27 cellular contexts compared by ENCODE assay signal in genomic region chr4:72522440-72522839, GRCh38. TPM values are rescaled to one million over a fixed set of nuclear protein-coding genes. Genes with fewer than 3 reads are reported as not detected.
A peak's percentile ranks its signal among the peaks of the same experiment; 100 is the strongest.
DNase-seq lines count a peak whose midpoint lies in the region; ATAC-seq, FAIRE-seq and TF ChIP-seq lines count a peak whose summit lies in the region.
"Had no signal": no experiment of that assay in that cellular context is flagged by ENCODE, and none has a peak within 500 bp of the region (broad histone marks: within the 10 kb centered on the region; RNA-seq: fewer than 3 reads in every experiment).

No MANE protein-coding gene starts in this region.

- TF ChIP-seq CTCF in bronchial epithelial cell (IDR thresholded peaks at IDR 0.05; ENCODE audit: insufficient read depth, low read length, severe bottlenecking): no peak

- peak overlapping the region; percentile 67 for H3K27ac ChIP-seq in caudate nucleus (ENCODE audit: low read depth, low read length)
- H3K27ac ChIP-seq: BLaER1 had no signal

- no peaks in the 10 kb centered on the region for H3K36me3 ChIP-seq in bronchial epithelial cell (ENCODE audit: control insufficient read depth, insufficient read depth, low read length)
- H3K36me3 ChIP-seq: BLaER1 had no signal

- peak; percentile 30 for ATAC-seq in activated CD4-positive, alpha-beta T cell treated with anti-CD3 and anti-CD28 coated beads for 36 hours
- ATAC-seq in T-cell (replicated peaks in 1 of 4): no peak
- ATAC-seq: GM12878 had no signal

- peak; percentile 18 for FAIRE-seq in bronchial epithelial cell (lab: Jason Lieb, UNC)
- FAIRE-seq: GM12878, GM12892, GM18507 had no signal

- POLR2A ChIA-PET in activated CD4-positive, alpha-beta T cell treated with anti-CD3 and anti-CD28 coated beads for 36 hours (lab: Charles Lee): no interaction called here
- POLR2A ChIA-PET in T-cell (lab: Charles Lee): no interaction called here

- H3K4me3 Mint-ChIP-seq in activated CD4-positive, alpha-beta T cell treated with anti-CD3 and anti-CD28 coated beads for 36 hours: no peak overlapping the region
- H3K4me3 Mint-ChIP-seq in T-cell: no peak overlapping the region
- H3K4me3 Mint-ChIP-seq: CD14-positive monocyte; CD4-positive, alpha-beta memory T cell; CD4-positive, CD25-positive, alpha-beta regulatory T cell; CD8-positive, alpha-beta memory T cell had no signal

- no peaks in the 10 kb centered on the region for H3K36me3 Mint-ChIP-seq in activated CD4-positive, alpha-beta T cell treated with anti-CD3 and anti-CD28 coated beads for 36 hours (ENCODE audit: low read depth)
- no peaks in the 10 kb centered on the region for H3K36me3 Mint-ChIP-seq in T-cell
- H3K36me3 Mint-ChIP-seq: CD14-positive monocyte; CD4-positive, alpha-beta memory T cell; CD4-positive, CD25-positive, alpha-beta regulatory T cell; CD8-positive, alpha-beta memory T cell had no signal

- CTCF ChIA-PET in activated CD4-positive, alpha-beta T cell treated with anti-CD3 and anti-CD28 coated beads for 36 hours (lab: Charles Lee): no interaction called here
- CTCF ChIA-PET in T-cell (lab: Charles Lee): no interaction called here

- H3K27me3 Mint-ChIP-seq in activated CD4-positive, alpha-beta T cell treated with anti-CD3 and anti-CD28 coated beads for 36 hours: peaks cover 8% of the 10 kb centered on the region
- peaks cover 3 to 4% of the 10 kb centered on the region in 2 donors for H3K27me3 Mint-ChIP-seq in T-cell
- H3K27me3 Mint-ChIP-seq: CD4-positive, CD25-positive, alpha-beta regulatory T cell; CD8-positive, alpha-beta memory T cell had no signal

- H3K4me1 Mint-ChIP-seq in activated CD4-positive, alpha-beta T cell treated with anti-CD3 and anti-CD28 coated beads for 36 hours: peaks cover 3% of the 10 kb centered on the region
- no peaks in the 10 kb centered on the region for H3K4me1 Mint-ChIP-seq in T-cell
- H3K4me1 Mint-ChIP-seq: CD14-positive monocyte; CD4-positive, alpha-beta memory T cell; CD4-positive, CD25-positive, alpha-beta regulatory T cell; CD8-positive, alpha-beta memory T cell had no signal

- H3K27ac Mint-ChIP-seq in activated CD4-positive, alpha-beta T cell treated with anti-CD3 and anti-CD28 coated beads for 36 hours: no peak overlapping the region
- no peak overlapping the region for H3K27ac Mint-ChIP-seq in T-cell
- H3K27ac Mint-ChIP-seq: CD14-positive monocyte; CD4-positive, alpha-beta memory T cell; CD4-positive, CD25-positive, alpha-beta regulatory T cell; CD8-positive, alpha-beta memory T cell had no signal

- H3K27me3 ChIP-seq in bronchial epithelial cell (ENCODE audit: control insufficient read depth, insufficient read depth, low read length): no peaks in the 10 kb centered on the region
- H3K27me3 ChIP-seq: BE2C, BLaER1 had no signal

- intact Hi-C loops in activated CD4-positive, alpha-beta T cell treated with anti-CD3 and anti-CD28 coated beads for 36 hours (cut with DNase I, micrococcal nuclease): no loop called here

- H3K4me3 ChIP-seq in bronchial epithelial cell (ENCODE audit: low read depth, low read length): no peak overlapping the region
- H3K4me3 ChIP-seq: BLaER1, GM12878 had no signal

- no peak for DNase-seq in activated CD4-positive, alpha-beta T cell treated with anti-CD3 and anti-CD28 coated beads for 36 hours
- DNase-seq in activated CD4-positive, alpha-beta T cell treated with anti-CD3 and anti-CD28 coated beads, Interleukin-2, amount 50 U/mL, for 1 hour: no peak
- DNase-seq in bronchial epithelial cell (ENCODE audit: low read depth) (no peak), caudate nucleus (lab: John Stamatoyannopoulos, UW) (peak in 2 of 61 donors; percentile 19 to 53), putamen (ENCODE audit: low spot score) (peak; percentile 28), nucleus accumbens (lab: John Stamatoyannopoulos, UW) (no peak), T-cell (no peak)
- DNase-seq: 8988T; ACHN; BE2C; C1 segment of cervical spinal cord; CD4-positive, alpha-beta memory T cell; CD4-positive, CD25-positive, alpha-beta regulatory T cell; CD8-positive, alpha-beta memory T cell; COR-L47; DMS 273 treated with DMSO at 0.1 percent for 48 hours; DMS153; DMS53; DMS79; DND-41; EL; GDM1 had no signal

- peaks cover 4% of the 10 kb centered on the region for H3K9me3 Mint-ChIP-seq in activated CD4-positive, alpha-beta T cell treated with anti-CD3 and anti-CD28 coated beads for 36 hours (ENCODE audit: low read depth)
- H3K9me3 Mint-ChIP-seq in T-cell: peaks cover 0 to 3% (median 0%) of the 10 kb centered on the region in 3 donors

RNA-seq across cellular contexts. Expression of gene ADAMTS3, which starts 46.6 kb away (rescaled TPM):
- not detected for total RNA-seq in activated CD4-positive, alpha-beta T cell treated with anti-CD3 and anti-CD28 coated beads for 36 hours
- 0.13 and 0.79 TPM in 2 replicates for total RNA-seq in bronchial epithelial cell
- not detected for total RNA-seq in T-cell
- total RNA-seq: CD4-positive, alpha-beta memory T cell; CD4-positive, CD25-positive, alpha-beta regulatory T cell; CD8-positive, alpha-beta memory T cell had no signal
